Comparison of ENCODE assay signal across 18 cellular contexts in genomic region chr4:175813126-175813715, GRCh38.
"Had no signal": no experiment of that assay in that cellular context is flagged by ENCODE, and none has a peak within 500 bp of the region (broad histone marks: within the 10 kb centered on the region; RNA-seq: fewer than 3 reads in every experiment).

No MANE protein-coding gene starts in this region.

- ATAC-seq: activated CD4-positive, CD25-positive, alpha-beta regulatory T cell treated with anti-CD3 and anti-CD28 coated beads, Interleukin-2, amount 50 U/mL, for 24 hours; activated naive CD8-positive, alpha-beta T cell treated with anti-CD3 and anti-CD28 coated beads, Interleukin-2, amount 50 U/mL, for 24 hours; activated T-helper 17 cell treated with anti-CD3 and anti-CD28 coated beads, Interleukin-2, amount 50 U/mL, for 72 hours; mucosa of descending colon; naive thymus-derived CD4-positive, alpha-beta T cell; right cardiac atrium; stimulated activated naive B cell treated with anti-CD40 and anti-IgM and Interleukin-4, amounts not matched to agents 10 μg/mL and 1 μg/mL and 100 μg/mL, for 72 hours had no signal

- DNase-seq: activated naive CD4-positive, alpha-beta T cell treated with anti-CD3 and anti-CD28 coated beads for 36 hours; activated naive CD8-positive, alpha-beta T cell treated with anti-CD3 and anti-CD28 coated beads, Interleukin-2, amount 50 U/mL, for 24 hours; activated T-cell treated with anti-CD3 and anti-CD28 coated beads for 4 hours; kidney; left ventricle myocardium inferior; mucosa of descending colon; naive thymus-derived CD4-positive, alpha-beta T cell; occipital lobe; right cardiac atrium; stimulated activated CD4-positive, alpha-beta T cell treated with anti-CD3 and anti-CD28 coated beads, Interleukin-15, amount 100 ng/mL, for 24 hours; stimulated activated CD4-positive, alpha-beta T cell treated with anti-CD3 and anti-CD28 coated beads, Interleukin-4, amount 100 ng/mL, for 1 hour; stimulated activated naive B cell treated with anti-CD40 and anti-IgM and Interleukin-4, amounts not matched to agents 10 μg/mL and 1 μg/mL and 100 μg/mL, for 72 hours; tibial artery had no signal

- H3K27me3 ChIP-seq: ascending aorta, esophagus muscularis mucosa, tibial artery had no signal

- H3K27ac ChIP-seq: ascending aorta, esophagus muscularis mucosa, left ventricle myocardium inferior, skin epidermis, tibial artery had no signal
